Comparison of ENCODE assay signal across 1 cellular context in the genomic region with DNA sequence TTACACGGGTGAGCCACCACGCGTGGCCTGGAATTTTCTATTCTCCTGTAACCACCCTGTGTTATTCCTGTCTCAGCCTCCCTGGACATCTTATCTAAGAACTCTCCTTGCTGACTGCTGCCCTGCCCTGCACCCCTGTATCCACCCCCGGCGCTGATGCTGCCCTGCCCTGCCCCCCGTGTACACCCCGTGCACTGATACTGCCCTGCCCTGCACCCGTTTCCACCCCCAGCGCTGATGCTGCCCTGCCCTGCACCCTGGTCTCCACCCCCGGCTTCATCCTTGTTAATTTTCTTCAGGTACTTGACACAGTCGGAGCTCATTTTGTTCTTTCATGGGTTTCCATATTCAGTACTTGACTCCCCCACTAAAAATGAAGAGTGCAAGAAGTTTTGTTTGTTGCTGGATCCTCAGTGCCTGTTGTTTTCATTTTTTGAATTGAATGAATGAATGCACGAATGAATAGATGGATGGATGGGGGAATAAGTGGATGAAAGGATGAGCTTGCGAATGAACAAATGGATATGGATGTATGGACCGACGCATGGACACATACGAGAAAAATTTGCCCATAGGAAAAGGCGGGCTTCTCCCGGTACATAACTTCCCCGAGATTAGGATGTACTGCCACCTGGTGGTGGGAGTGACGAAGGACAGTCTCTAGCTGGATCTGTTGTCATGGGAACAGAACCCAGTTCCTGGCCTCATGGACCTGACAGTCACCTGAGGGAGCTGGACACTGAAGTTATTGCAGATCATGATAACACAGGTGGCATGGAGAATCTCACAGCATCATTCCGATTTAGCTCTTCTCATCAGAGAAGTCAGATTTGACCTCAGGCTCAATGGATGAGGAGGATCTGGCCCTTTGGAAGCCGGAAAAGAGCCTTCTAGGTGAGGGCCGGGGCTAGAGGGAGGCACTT.
TF ChIP-seq lines count a peak whose summit lies in the region.

No MANE protein-coding gene starts in this region.

TF ChIP-seq in K562, 482 proteins besides CTCF, POLR2A, EP300 and RAD21 (continues in another document):
- peak; percentile 99 for TF ChIP-seq RB1 (IDR thresholded peaks at IDR 0.05; ENCODE audit: low read depth)
- no peak for TF ChIP-seq PHTF2 (CRISPR knock-in tag; IDR thresholded peaks at IDR 0.05)
- no peak for TF ChIP-seq IRF2 (CRISPR knock-in tag; IDR thresholded peaks at IDR 0.05)
- TF ChIP-seq HDAC2 (IDR thresholded peaks at IDR 0.05), result 0 out of 2 replicates have a peak, but pooled peaks have one; percentile 30
- no peak for TF ChIP-seq ETV1 (tag; conservative IDR thresholded peaks at IDR 0.05; ENCODE audit: low read depth)
- TF ChIP-seq ZFP30 (CRISPR knock-in tag; IDR thresholded peaks at IDR 0.05; ENCODE audit: borderline replicate concordance), result no peak
- TF ChIP-seq KLF6 (CRISPR knock-in tag; IDR thresholded peaks at IDR 0.05; ENCODE audit: borderline replicate concordance), result no peak
- peak; percentile 86 for TF ChIP-seq DEAF1 (CRISPR knock-in tag; IDR thresholded peaks at IDR 0.05)
- TF ChIP-seq, protein P1, sequence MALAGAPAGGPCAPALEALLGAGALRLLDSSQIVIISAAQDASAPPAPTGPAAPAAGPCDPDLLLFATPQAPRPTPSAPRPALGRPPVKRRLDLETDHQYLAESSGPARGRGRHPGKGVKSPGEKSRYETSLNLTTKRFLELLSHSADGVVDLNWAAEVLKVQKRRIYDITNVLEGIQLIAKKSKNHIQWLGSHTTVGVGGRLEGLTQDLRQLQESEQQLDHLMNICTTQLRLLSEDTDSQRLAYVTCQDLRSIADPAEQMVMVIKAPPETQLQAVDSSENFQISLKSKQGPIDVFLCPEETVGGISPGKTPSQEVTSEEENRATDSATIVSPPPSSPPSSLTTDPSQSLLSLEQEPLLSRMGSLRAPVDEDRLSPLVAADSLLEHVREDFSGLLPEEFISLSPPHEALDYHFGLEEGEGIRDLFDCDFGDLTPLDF (CRISPR knock-in tag; IDR thresholded peaks at IDR 0.05), result peak; percentile 63; the same call in 1 of the 2 replicates
- TF ChIP-seq, protein P2, sequence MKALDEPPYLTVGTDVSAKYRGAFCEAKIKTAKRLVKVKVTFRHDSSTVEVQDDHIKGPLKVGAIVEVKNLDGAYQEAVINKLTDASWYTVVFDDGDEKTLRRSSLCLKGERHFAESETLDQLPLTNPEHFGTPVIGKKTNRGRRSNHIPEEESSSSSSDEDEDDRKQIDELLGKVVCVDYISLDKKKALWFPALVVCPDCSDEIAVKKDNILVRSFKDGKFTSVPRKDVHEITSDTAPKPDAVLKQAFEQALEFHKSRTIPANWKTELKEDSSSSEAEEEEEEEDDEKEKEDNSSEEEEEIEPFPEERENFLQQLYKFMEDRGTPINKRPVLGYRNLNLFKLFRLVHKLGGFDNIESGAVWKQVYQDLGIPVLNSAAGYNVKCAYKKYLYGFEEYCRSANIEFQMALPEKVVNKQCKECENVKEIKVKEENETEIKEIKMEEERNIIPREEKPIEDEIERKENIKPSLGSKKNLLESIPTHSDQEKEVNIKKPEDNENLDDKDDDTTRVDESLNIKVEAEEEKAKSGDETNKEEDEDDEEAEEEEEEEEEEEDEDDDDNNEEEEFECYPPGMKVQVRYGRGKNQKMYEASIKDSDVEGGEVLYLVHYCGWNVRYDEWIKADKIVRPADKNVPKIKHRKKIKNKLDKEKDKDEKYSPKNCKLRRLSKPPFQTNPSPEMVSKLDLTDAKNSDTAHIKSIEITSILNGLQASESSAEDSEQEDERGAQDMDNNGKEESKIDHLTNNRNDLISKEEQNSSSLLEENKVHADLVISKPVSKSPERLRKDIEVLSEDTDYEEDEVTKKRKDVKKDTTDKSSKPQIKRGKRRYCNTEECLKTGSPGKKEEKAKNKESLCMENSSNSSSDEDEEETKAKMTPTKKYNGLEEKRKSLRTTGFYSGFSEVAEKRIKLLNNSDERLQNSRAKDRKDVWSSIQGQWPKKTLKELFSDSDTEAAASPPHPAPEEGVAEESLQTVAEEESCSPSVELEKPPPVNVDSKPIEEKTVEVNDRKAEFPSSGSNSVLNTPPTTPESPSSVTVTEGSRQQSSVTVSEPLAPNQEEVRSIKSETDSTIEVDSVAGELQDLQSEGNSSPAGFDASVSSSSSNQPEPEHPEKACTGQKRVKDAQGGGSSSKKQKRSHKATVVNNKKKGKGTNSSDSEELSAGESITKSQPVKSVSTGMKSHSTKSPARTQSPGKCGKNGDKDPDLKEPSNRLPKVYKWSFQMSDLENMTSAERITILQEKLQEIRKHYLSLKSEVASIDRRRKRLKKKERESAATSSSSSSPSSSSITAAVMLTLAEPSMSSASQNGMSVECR (CRISPR knock-in tag; IDR thresholded peaks at IDR 0.05), result no peak; the same call in 1 of the 2 replicates
- no peak for TF ChIP-seq TAF15 (IDR thresholded peaks at IDR 0.05; ENCODE audit: low read depth, low read length)
- 0 out of 2 replicates have a peak, but pooled peaks have one; percentile 19 for TF ChIP-seq ZBTB40 (IDR thresholded peaks at IDR 0.05)
- TF ChIP-seq ZBTB40 (CRISPR knock-in tag; IDR thresholded peaks at IDR 0.05), result no peak
- 0 out of 4 replicates have a peak, but pooled peaks of 1 of the 2 experiments have one; percentile 45 for TF ChIP-seq TEAD1 (CRISPR knock-in tag; IDR thresholded peaks at IDR 0.05)
- peak; percentile 82 for TF ChIP-seq ZNF24 (IDR thresholded peaks at IDR 0.05)
- peak; percentile 93 for TF ChIP-seq ZNF316 (IDR thresholded peaks at IDR 0.05)
- no peak for TF ChIP-seq NCOR1 (IDR thresholded peaks at IDR 0.05)
- TF ChIP-seq LCOR (CRISPR knock-in tag; IDR thresholded peaks at IDR 0.05), result peak; percentile 66; the same call in 1 of the 2 replicates
- TF ChIP-seq SPI1 (IDR thresholded peaks at IDR 0.05; ENCODE audit: borderline replicate concordance, low read depth, low read length), result 0 out of 2 replicates have a peak, but pooled peaks have one; percentile 30
- TF ChIP-seq SLC30A9 (CRISPR knock-in tag; IDR thresholded peaks at IDR 0.05), result no peak
- peak; percentile 41; the same call in 1 of the 2 replicates for TF ChIP-seq XRCC5 (IDR thresholded peaks at IDR 0.05; ENCODE audit: low read depth, low read length)
- TF ChIP-seq ZBTB33 (CRISPR knock-in tag; IDR thresholded peaks at IDR 0.05), result no peak
- TF ChIP-seq, protein P3, sequence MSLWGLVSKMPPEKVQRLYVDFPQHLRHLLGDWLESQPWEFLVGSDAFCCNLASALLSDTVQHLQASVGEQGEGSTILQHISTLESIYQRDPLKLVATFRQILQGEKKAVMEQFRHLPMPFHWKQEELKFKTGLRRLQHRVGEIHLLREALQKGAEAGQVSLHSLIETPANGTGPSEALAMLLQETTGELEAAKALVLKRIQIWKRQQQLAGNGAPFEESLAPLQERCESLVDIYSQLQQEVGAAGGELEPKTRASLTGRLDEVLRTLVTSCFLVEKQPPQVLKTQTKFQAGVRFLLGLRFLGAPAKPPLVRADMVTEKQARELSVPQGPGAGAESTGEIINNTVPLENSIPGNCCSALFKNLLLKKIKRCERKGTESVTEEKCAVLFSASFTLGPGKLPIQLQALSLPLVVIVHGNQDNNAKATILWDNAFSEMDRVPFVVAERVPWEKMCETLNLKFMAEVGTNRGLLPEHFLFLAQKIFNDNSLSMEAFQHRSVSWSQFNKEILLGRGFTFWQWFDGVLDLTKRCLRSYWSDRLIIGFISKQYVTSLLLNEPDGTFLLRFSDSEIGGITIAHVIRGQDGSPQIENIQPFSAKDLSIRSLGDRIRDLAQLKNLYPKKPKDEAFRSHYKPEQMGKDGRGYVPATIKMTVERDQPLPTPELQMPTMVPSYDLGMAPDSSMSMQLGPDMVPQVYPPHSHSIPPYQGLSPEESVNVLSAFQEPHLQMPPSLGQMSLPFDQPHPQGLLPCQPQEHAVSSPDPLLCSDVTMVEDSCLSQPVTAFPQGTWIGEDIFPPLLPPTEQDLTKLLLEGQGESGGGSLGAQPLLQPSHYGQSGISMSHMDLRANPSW (CRISPR knock-in tag; IDR thresholded peaks at IDR 0.05), result no peak
- TF ChIP-seq CBX5 (IDR thresholded peaks at IDR 0.05; ENCODE audit: borderline replicate concordance, low read depth), result peak; percentile 79
- no peak for TF ChIP-seq RBM14 (IDR thresholded peaks at IDR 0.05; ENCODE audit: borderline replicate concordance, insufficient read depth, low read depth, low read length)
- TF ChIP-seq, protein P4, sequence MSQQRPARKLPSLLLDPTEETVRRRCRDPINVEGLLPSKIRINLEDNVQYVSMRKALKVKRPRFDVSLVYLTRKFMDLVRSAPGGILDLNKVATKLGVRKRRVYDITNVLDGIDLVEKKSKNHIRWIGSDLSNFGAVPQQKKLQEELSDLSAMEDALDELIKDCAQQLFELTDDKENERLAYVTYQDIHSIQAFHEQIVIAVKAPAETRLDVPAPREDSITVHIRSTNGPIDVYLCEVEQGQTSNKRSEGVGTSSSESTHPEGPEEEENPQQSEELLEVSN (IDR thresholded peaks at IDR 0.05; ENCODE audit: borderline replicate concordance in 1 of 2, extremely low read depth in 1 of 2, insufficient read depth in 1 of 2, insufficient read length in 1 of 2, low read depth in 1 of 2, low read length in 1 of 2, poor library complexity in 1 of 2, severe bottlenecking in 1 of 2), result peak in 1 of 2 experiments; percentile 48
- no peak for TF ChIP-seq HNRNPK (IDR thresholded peaks at IDR 0.05; ENCODE audit: low read depth, low read length, poor library complexity, severe bottlenecking)
- no peak for TF ChIP-seq ZNF586 (CRISPR knock-in tag; conservative IDR thresholded peaks at IDR 0.05)
- peak; percentile 89 for TF ChIP-seq CREM (IDR thresholded peaks at IDR 0.05; ENCODE audit: low read depth)
- peak in 1 of 2 experiments; percentile 62; a peak in 2 of 4 replicates for TF ChIP-seq ARNT (IDR thresholded peaks at IDR 0.05)
